In genomic region chrX:45745479-45745878, GRCh38 we compare ENCODE assay signal across 23 cellular contexts.
DNase-seq lines count a peak whose midpoint lies in the region; ATAC-seq and TF ChIP-seq lines count a peak whose summit lies in the region.
"Had no signal": no experiment of that assay in that cellular context is flagged by ENCODE, and none has a peak within 500 bp of the region (broad histone marks: within the 10 kb centered on the region; RNA-seq: fewer than 3 reads in every experiment).

No MANE protein-coding gene starts in this region.

- peaks cover 55% of the 10 kb centered on the region for H3K36me3 ChIP-seq in RWPE2 (ENCODE audit: low read depth)
- H3K36me3 ChIP-seq: neutrophil had no signal

- no peak for DNase-seq in natural killer cell treated with Interleukin-12 subunit alpha and Interleukin-12 subunit beta and Interleukin-15 and Interleukin-18, amount 100 ng/mL, for 72 hours (ENCODE audit: low spot score)
- DNase-seq in natural killer cell (no peak), RWPE2 (ENCODE audit: low spot score) (no peak), epithelial cell of prostate (ENCODE audit: low read depth, low spot score) (no peak)
- DNase-seq in stimulated activated effector memory CD8-positive, alpha-beta T cell treated with anti-CD3 and anti-CD28 coated beads, Interleukin-12 subunit alpha, Interleukin-12 subunit beta, amount 100 ng/mL, for 72 hours (ENCODE audit: low spot score in 2 of 2): no peak
- DNase-seq in stimulated activated CD4-positive, alpha-beta T cell treated with anti-CD3 and anti-CD28 coated beads, Interleukin-4, amount 100 ng/mL, for 24 hours: no peak
- DNase-seq: activated CD4-positive, CD25-positive, alpha-beta regulatory T cell; activated gamma-delta T cell treated with Interleukin-2 at 50 U/mL for 16 hours; CD4-positive, alpha-beta memory T cell; DMS53; effector memory CD4-positive, alpha-beta T cell; Karpas-422; NCI-H1105; NCI-H2081; NCI-H446; NK-92 treated with Interleukin-12 subunit alpha and Interleukin-12 subunit beta, amount 100 ng/mL, for 24 hours; RPMI8226; stimulated activated CD4-positive, alpha-beta T cell treated with anti-CD3 and anti-CD28 coated beads, Interleukin-4, amount 100 ng/mL, for 1 hour; T-helper 9 cell; upper lobe of left lung had no signal

- H3K27ac ChIP-seq in RWPE2 (ENCODE audit: poor library complexity, severe bottlenecking) (peak overlapping the region; percentile 97), epithelial cell of prostate (peak overlapping the region; percentile 96)
- H3K27ac ChIP-seq: neutrophil, upper lobe of left lung had no signal

- peak overlapping the region; percentile 81 to 94 for H3K27ac Mint-ChIP-seq in natural killer cell treated with Interleukin-12 subunit alpha and Interleukin-12 subunit beta and Interleukin-15 and Interleukin-18, amount 100 ng/mL, for 72 hours
- no peak overlapping the region for H3K27ac Mint-ChIP-seq in natural killer cell
- peak overlapping the region; percentile 72 for H3K27ac Mint-ChIP-seq in stimulated activated effector memory CD8-positive, alpha-beta T cell treated with anti-CD3 and anti-CD28 coated beads, Interleukin-12 subunit alpha, Interleukin-12 subunit beta, amount 100 ng/mL, for 72 hours
- no peak overlapping the region for H3K27ac Mint-ChIP-seq in stimulated activated memory B cell treated with anti-CD40 and anti-IgM and Interleukin-4, amounts not matched to agents 10 μg/mL and 1 μg/mL and 100 μg/mL, for 72 hours

- no peaks in the 10 kb centered on the region for H3K27me3 Mint-ChIP-seq in natural killer cell treated with Interleukin-12 subunit alpha and Interleukin-12 subunit beta and Interleukin-15 and Interleukin-18, amount 100 ng/mL, for 72 hours
- no peaks in the 10 kb centered on the region for H3K27me3 Mint-ChIP-seq in natural killer cell (ENCODE audit: low read depth in 2 of 2)
- H3K27me3 Mint-ChIP-seq in stimulated activated memory B cell treated with anti-CD40 and anti-IgM and Interleukin-4, amounts not matched to agents 10 μg/mL and 1 μg/mL and 100 μg/mL, for 72 hours: no peaks in the 10 kb centered on the region
- H3K27me3 Mint-ChIP-seq: CD4-positive, alpha-beta memory T cell had no signal

- peaks cover 21% of the 10 kb centered on the region for H3K4me1 ChIP-seq in RWPE2 (ENCODE audit: insufficient read depth, poor library complexity, severe bottlenecking)

- no peak for ATAC-seq in natural killer cell treated with Interleukin-12 subunit alpha and Interleukin-12 subunit beta and Interleukin-15 and Interleukin-18, amount 100 ng/mL, for 72 hours
- no peak for ATAC-seq in natural killer cell
- no peak for ATAC-seq in RWPE2 (ENCODE audit: low read depth)
- ATAC-seq in stimulated activated effector memory CD8-positive, alpha-beta T cell treated with anti-CD3 and anti-CD28 coated beads, Interleukin-12 subunit alpha, Interleukin-12 subunit beta, amount 100 ng/mL, for 72 hours: no peak
- no peak for ATAC-seq in HG03175 (IDR thresholded peaks at IDR 0.05; ENCODE audit: unreplicated experiment)
- ATAC-seq in stimulated activated memory B cell treated with anti-CD40 and anti-IgM and Interleukin-4, amounts not matched to agents 10 μg/mL and 1 μg/mL and 100 μg/mL, for 72 hours: no peak

- peak overlapping the region; percentile 21 for H3K4me3 Mint-ChIP-seq in natural killer cell treated with Interleukin-12 subunit alpha and Interleukin-12 subunit beta and Interleukin-15 and Interleukin-18, amount 100 ng/mL, for 72 hours
- no peak overlapping the region for H3K4me3 Mint-ChIP-seq in natural killer cell
- no peak overlapping the region for H3K4me3 Mint-ChIP-seq in stimulated activated effector memory CD8-positive, alpha-beta T cell treated with anti-CD3 and anti-CD28 coated beads, Interleukin-12 subunit alpha, Interleukin-12 subunit beta, amount 100 ng/mL, for 72 hours
- H3K4me3 Mint-ChIP-seq in stimulated activated memory B cell treated with anti-CD40 and anti-IgM and Interleukin-4, amounts not matched to agents 10 μg/mL and 1 μg/mL and 100 μg/mL, for 72 hours: no peak overlapping the region
- H3K4me3 Mint-ChIP-seq: CD4-positive, alpha-beta memory T cell had no signal

- TF ChIP-seq CTCF in natural killer cell (IDR thresholded peaks at IDR 0.05): no peak
- TF ChIP-seq CTCF in RWPE2 (IDR thresholded peaks at IDR 0.05; ENCODE audit: poor library complexity, severe bottlenecking): no peak

- H3K9me3 Mint-ChIP-seq in natural killer cell treated with Interleukin-12 subunit alpha and Interleukin-12 subunit beta and Interleukin-15 and Interleukin-18, amount 100 ng/mL, for 72 hours: no peaks in the 10 kb centered on the region
- no peaks in the 10 kb centered on the region for H3K9me3 Mint-ChIP-seq in natural killer cell
- H3K9me3 Mint-ChIP-seq in stimulated activated effector memory CD8-positive, alpha-beta T cell treated with anti-CD3 and anti-CD28 coated beads, Interleukin-12 subunit alpha, Interleukin-12 subunit beta, amount 100 ng/mL, for 72 hours: no peaks in the 10 kb centered on the region
- no peaks in the 10 kb centered on the region for H3K9me3 Mint-ChIP-seq in stimulated activated memory B cell treated with anti-CD40 and anti-IgM and Interleukin-4, amounts not matched to agents 10 μg/mL and 1 μg/mL and 100 μg/mL, for 72 hours
- H3K9me3 Mint-ChIP-seq: CD4-positive, alpha-beta memory T cell had no signal

- intact Hi-C loops in natural killer cell (cut with micrococcal nuclease): no loop called here

- H3K27me3 ChIP-seq in RWPE2 (ENCODE audit: insufficient read depth, poor library complexity, severe bottlenecking): no peaks in the 10 kb centered on the region
- H3K27me3 ChIP-seq: neutrophil, upper lobe of left lung had no signal

- H3K36me3 Mint-ChIP-seq in natural killer cell treated with Interleukin-12 subunit alpha and Interleukin-12 subunit beta and Interleukin-15 and Interleukin-18, amount 100 ng/mL, for 72 hours: peaks cover 35% of the 10 kb centered on the region
- H3K36me3 Mint-ChIP-seq in natural killer cell: no peaks in the 10 kb centered on the region
- peaks cover 8% of the 10 kb centered on the region for H3K36me3 Mint-ChIP-seq in stimulated activated effector memory CD8-positive, alpha-beta T cell treated with anti-CD3 and anti-CD28 coated beads, Interleukin-12 subunit alpha, Interleukin-12 subunit beta, amount 100 ng/mL, for 72 hours
- H3K36me3 Mint-ChIP-seq in stimulated activated memory B cell treated with anti-CD40 and anti-IgM and Interleukin-4, amounts not matched to agents 10 μg/mL and 1 μg/mL and 100 μg/mL, for 72 hours: peaks cover 11% of the 10 kb centered on the region

- H3K4me3 ChIP-seq in RWPE2 (ENCODE audit: severe bottlenecking): no peak overlapping the region
- H3K4me3 ChIP-seq: upper lobe of left lung had no signal

- no peaks in the 10 kb centered on the region for H3K9me3 ChIP-seq in RWPE2 (ENCODE audit: severe bottlenecking)
- H3K9me3 ChIP-seq: neutrophil, upper lobe of left lung had no signal

- peaks cover 44 to 54% of the 10 kb centered on the region in 2 donors for H3K4me1 Mint-ChIP-seq in natural killer cell treated with Interleukin-12 subunit alpha and Interleukin-12 subunit beta and Interleukin-15 and Interleukin-18, amount 100 ng/mL, for 72 hours (ENCODE audit: low read depth in 2 of 2)
- H3K4me1 Mint-ChIP-seq in natural killer cell: peaks cover 15 to 18% of the 10 kb centered on the region in 2 donors
- peaks cover 22% of the 10 kb centered on the region for H3K4me1 Mint-ChIP-seq in stimulated activated effector memory CD8-positive, alpha-beta T cell treated with anti-CD3 and anti-CD28 coated beads, Interleukin-12 subunit alpha, Interleukin-12 subunit beta, amount 100 ng/mL, for 72 hours
- H3K4me1 Mint-ChIP-seq in stimulated activated memory B cell treated with anti-CD40 and anti-IgM and Interleukin-4, amounts not matched to agents 10 μg/mL and 1 μg/mL and 100 μg/mL, for 72 hours: peaks cover 13% of the 10 kb centered on the region

Comparison
In these comparisons a context has a peak if more than half of its experiments do, and no peak if none do; other contexts are left out.
1. H3K27ac Mint-ChIP-seq: peak in natural killer cell treated with Interleukin-12 subunit alpha and Interleukin-12 subunit beta and Interleukin-15 and Interleukin-18, amount 100 ng/mL, for 72 hours (2 of 2) and stimulated activated effector memory CD8-positive, alpha-beta T cell treated with anti-CD3 and anti-CD28 coated beads, Interleukin-12 subunit alpha, Interleukin-12 subunit beta, amount 100 ng/mL, for 72 hours (single experiment); none in natural killer cell (0 of 2) and stimulated activated memory B cell treated with anti-CD40 and anti-IgM and Interleukin-4, amounts not matched to agents 10 μg/mL and 1 μg/mL and 100 μg/mL, for 72 hours (single experiment).